In the genomic region with DNA sequence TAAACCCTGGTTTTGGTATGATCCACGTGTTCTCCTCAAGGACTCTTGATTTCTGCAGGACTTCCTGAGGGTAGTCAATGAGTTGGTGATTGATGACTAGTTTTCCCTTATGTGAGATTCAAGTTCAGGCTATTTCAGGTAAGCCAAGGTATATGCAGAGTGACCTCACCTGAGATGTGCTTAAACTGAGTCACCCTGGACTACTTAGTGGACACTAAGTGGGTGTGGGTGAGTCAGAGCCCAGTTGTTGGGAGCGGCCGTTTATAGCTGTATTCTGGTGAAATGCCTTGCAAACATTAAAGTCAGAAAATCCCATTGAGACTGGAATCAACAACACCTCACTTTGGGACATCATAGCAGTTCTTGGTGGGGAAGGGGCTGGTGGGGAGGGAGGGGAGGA, we compare ENCODE assay signal across 26 cellular contexts.
DNase-seq lines count a peak whose midpoint lies in the region; ATAC-seq and TF ChIP-seq lines count a peak whose summit lies in the region.
"Had no signal": no experiment of that assay in that cellular context is flagged by ENCODE, and none has a peak within 500 bp of the region (broad histone marks: within the 10 kb centered on the region; RNA-seq: fewer than 3 reads in every experiment).

No MANE protein-coding gene starts in this region.

- no peaks in the 10 kb centered on the region for H3K36me3 Mint-ChIP-seq in activated CD4-positive, alpha-beta T cell treated with anti-CD3 and anti-CD28 coated beads, Interleukin-2, amount 10 ng/mL, durations not matched to agents 7 days and 5 days (ENCODE audit: low read depth)
- no peaks in the 10 kb centered on the region for H3K36me3 Mint-ChIP-seq in HFFc6 (ENCODE audit: low read depth)
- H3K36me3 Mint-ChIP-seq: natural killer cell treated with Interleukin-12 subunit alpha and Interleukin-12 subunit beta and Interleukin-15 and Interleukin-18, amount 100 ng/mL, for 72 hours; stimulated activated naive B cell treated with anti-CD40 and anti-IgM and Interleukin-4, amounts not matched to agents 10 μg/mL and 1 μg/mL and 100 μg/mL, for 72 hours had no signal

- peak; percentile 88 for ATAC-seq in mucosa of descending colon
- ATAC-seq: left ventricle myocardium superior; natural killer cell treated with Interleukin-12 subunit alpha and Interleukin-12 subunit beta and Interleukin-15 and Interleukin-18, amount 100 ng/mL, for 72 hours; right cardiac atrium; stimulated activated naive B cell treated with anti-CD40 and anti-IgM and Interleukin-4, amounts not matched to agents 10 μg/mL and 1 μg/mL and 100 μg/mL, for 72 hours; T-helper 17 cell had no signal

- no peak overlapping the region for H2AFZ ChIP-seq in PC-9

- H3K27ac Mint-ChIP-seq in activated CD4-positive, alpha-beta T cell treated with anti-CD3 and anti-CD28 coated beads, Interleukin-2, amount 10 ng/mL, durations not matched to agents 7 days and 5 days: no peak overlapping the region
- H3K27ac Mint-ChIP-seq in HFFc6: no peak overlapping the region
- H3K27ac Mint-ChIP-seq: activated T-helper 1 cell treated with anti-CD3 and anti-CD28 coated beads, Interleukin-12 subunit alpha, Interleukin-12 subunit beta, Interleukin-2, Interleukin-4 antibody, amounts not matched to agents 30 ng/mL and 10 ng/mL and 1 ng/mL, durations not matched to agents 14 hours and 24 hours and 36 hours; natural killer cell treated with Interleukin-12 subunit alpha and Interleukin-12 subunit beta and Interleukin-15 and Interleukin-18, amount 100 ng/mL, for 72 hours; stimulated activated naive B cell treated with anti-CD40 and anti-IgM and Interleukin-4, amounts not matched to agents 10 μg/mL and 1 μg/mL and 100 μg/mL, for 72 hours; T-helper 17 cell had no signal

- H3K27me3 Mint-ChIP-seq in activated CD4-positive, alpha-beta T cell treated with anti-CD3 and anti-CD28 coated beads, Interleukin-2, amount 10 ng/mL, durations not matched to agents 7 days and 5 days: peaks cover 7% of the 10 kb centered on the region
- H3K27me3 Mint-ChIP-seq in HFFc6 (ENCODE audit: insufficient read depth): peaks cover under 1% of the 10 kb centered on the region

- H3K27me3 ChIP-seq in PC-9 (ENCODE audit: insufficient read depth, low read depth): no peaks in the 10 kb centered on the region; the same call in 1 of the 2 replicates
- H3K27me3 ChIP-seq: ascending aorta; BLaER1 treated with 17β-estradiol and CSF1 and Interleukin-3, amounts not matched to agents 10 nM and 100 nM had no signal

- peak overlapping the region; percentile 15; the same call in 1 of the 2 replicates for H3K4me2 ChIP-seq in PC-9

- no peaks in the 10 kb centered on the region for H4K20me1 ChIP-seq in PC-9 (ENCODE audit: insufficient read depth)
- H4K20me1 ChIP-seq: BLaER1 treated with 17β-estradiol and CSF1 and Interleukin-3, amounts not matched to agents 10 nM and 100 nM had no signal

- H3K4me3 ChIP-seq in PC-9: no peak overlapping the region
- H3K4me3 ChIP-seq in epithelial cell of esophagus (ENCODE audit: low read length): no peak overlapping the region
- H3K4me3 ChIP-seq in mucosa of descending colon: no peak overlapping the region
- H3K4me3 ChIP-seq: ascending aorta; BLaER1 treated with 17β-estradiol and CSF1 and Interleukin-3, amounts not matched to agents 10 nM and 100 nM; SJCRH30; thoracic aorta had no signal

- no peaks in the 10 kb centered on the region for H3K4me1 Mint-ChIP-seq in activated CD4-positive, alpha-beta T cell treated with anti-CD3 and anti-CD28 coated beads, Interleukin-2, amount 10 ng/mL, durations not matched to agents 7 days and 5 days
- H3K4me1 Mint-ChIP-seq in HFFc6 (ENCODE audit: low read depth): peaks cover 8% of the 10 kb centered on the region; the same call in 1 of the 2 replicates
- H3K4me1 Mint-ChIP-seq: T-helper 17 cell had no signal

- DNase-seq in ELR (ENCODE audit: low read depth): peak; percentile 45
- peak; percentile 33 to 81 for DNase-seq in PC-9
- DNase-seq in epithelial cell of esophagus (ENCODE audit: low read depth): peak; percentile 93
- DNase-seq in mucosa of descending colon: no peak
- no peak for DNase-seq in activated CD4-positive, alpha-beta T cell treated with anti-CD3 and anti-CD28 coated beads for 4 hours
- no peak for DNase-seq in activated CD4-positive, alpha-beta T cell treated with anti-CD3 and anti-CD28 coated beads, Interleukin-2, amount 10 ng/mL, durations not matched to agents 7 days and 5 days
- no peak for DNase-seq in HFFc6
- no peak for DNase-seq in iPS-NIHi11 (ENCODE audit: low spot score)
- DNase-seq: activated naive CD4-positive, alpha-beta T cell treated with anti-CD3 and anti-CD28 coated beads, Interleukin-2, amount 50 U/mL, for 16 hours; Caco-2; HCEC 1CT; left ventricle myocardium superior; midbrain; NCI-H2107; right cardiac atrium; SJCRH30; stimulated activated CD4-positive, alpha-beta T cell treated with anti-CD3 and anti-CD28 coated beads, Interleukin-12 subunit alpha, Interleukin-12 subunit beta, amount 100 ng/mL, for 4 hours; stimulated activated CD4-positive, alpha-beta T cell treated with anti-CD3 and anti-CD28 coated beads, Interleukin-4, amount 100 ng/mL, for 24 hours; stimulated activated naive B cell treated with anti-CD40 and anti-IgM and Interleukin-4, amounts not matched to agents 10 μg/mL and 1 μg/mL and 100 μg/mL, for 72 hours; T-helper 17 cell had no signal

- TF ChIP-seq CTCF in PC-9 (conservative IDR thresholded peaks at IDR 0.05): no peak
- no peak for TF ChIP-seq CTCF in epithelial cell of esophagus (IDR thresholded peaks at IDR 0.05; ENCODE audit: insufficient read depth, low read depth, low read length, missing control alignments)
- no peak for TF ChIP-seq CTCF in mucosa of descending colon (IDR thresholded peaks at IDR 0.05)
- no peak for TF ChIP-seq CTCF in HFFc6 (IDR thresholded peaks at IDR 0.05)

- peaks cover 14% of the 10 kb centered on the region for H3K4me1 ChIP-seq in PC-9 (replicated peaks; ENCODE audit: insufficient read depth)
- H3K4me1 ChIP-seq in mucosa of descending colon (ENCODE audit: low read depth): no peaks in the 10 kb centered on the region
- H3K4me1 ChIP-seq: ascending aorta, Caco-2 had no signal

- no peaks in the 10 kb centered on the region for H3K79me2 ChIP-seq in PC-9 (ENCODE audit: low read depth)

- no peak overlapping the region; the same call in 1 of the 2 replicates for H3K27ac ChIP-seq in PC-9
- H3K27ac ChIP-seq: ascending aorta; BLaER1 treated with 17β-estradiol and CSF1 and Interleukin-3, amounts not matched to agents 10 nM and 100 nM; SJCRH30; thoracic aorta; VCaP had no signal

- no peaks in the 10 kb centered on the region for H3K9me3 Mint-ChIP-seq in activated CD4-positive, alpha-beta T cell treated with anti-CD3 and anti-CD28 coated beads, Interleukin-2, amount 10 ng/mL, durations not matched to agents 7 days and 5 days
- H3K9me3 Mint-ChIP-seq in HFFc6: no peaks in the 10 kb centered on the region
- H3K9me3 Mint-ChIP-seq: activated T-helper 1 cell treated with anti-CD3 and anti-CD28 coated beads, Interleukin-12 subunit alpha, Interleukin-12 subunit beta, Interleukin-2, Interleukin-4 antibody, amounts not matched to agents 30 ng/mL and 10 ng/mL and 1 ng/mL, durations not matched to agents 14 hours and 24 hours and 36 hours; natural killer cell treated with Interleukin-12 subunit alpha and Interleukin-12 subunit beta and Interleukin-15 and Interleukin-18, amount 100 ng/mL, for 72 hours; stimulated activated naive B cell treated with anti-CD40 and anti-IgM and Interleukin-4, amounts not matched to agents 10 μg/mL and 1 μg/mL and 100 μg/mL, for 72 hours had no signal

- H3F3A ChIP-seq in PC-9 (ENCODE audit: insufficient read depth, low read depth): peaks cover 11% of the 10 kb centered on the region; the same call in 1 of the 2 replicates

- no TSS peak for BruUV-seq in PC-9 (replicated peaks; lab: Mats Ljungman, UMichigan)

- H3K4me3 Mint-ChIP-seq in activated CD4-positive, alpha-beta T cell treated with anti-CD3 and anti-CD28 coated beads, Interleukin-2, amount 10 ng/mL, durations not matched to agents 7 days and 5 days: no peak overlapping the region
- no peak overlapping the region for H3K4me3 Mint-ChIP-seq in HFFc6
- H3K4me3 Mint-ChIP-seq: activated T-helper 1 cell treated with anti-CD3 and anti-CD28 coated beads, Interleukin-12 subunit alpha, Interleukin-12 subunit beta, Interleukin-2, Interleukin-4 antibody, amounts not matched to agents 30 ng/mL and 10 ng/mL and 1 ng/mL, durations not matched to agents 14 hours and 24 hours and 36 hours; natural killer cell treated with Interleukin-12 subunit alpha and Interleukin-12 subunit beta and Interleukin-15 and Interleukin-18, amount 100 ng/mL, for 72 hours; stimulated activated naive B cell treated with anti-CD40 and anti-IgM and Interleukin-4, amounts not matched to agents 10 μg/mL and 1 μg/mL and 100 μg/mL, for 72 hours; T-helper 17 cell had no signal

- H3K9me2 ChIP-seq in PC-9 (ENCODE audit: insufficient read depth): no peaks in the 10 kb centered on the region

- H3K9me3 ChIP-seq in PC-9 (ENCODE audit: insufficient read depth, low read depth) (no peaks in the 10 kb centered on the region), mucosa of descending colon (no peaks in the 10 kb centered on the region)
- H3K9me3 ChIP-seq: ascending aorta; BLaER1 treated with 17β-estradiol and CSF1 and Interleukin-3, amounts not matched to agents 10 nM and 100 nM; Caco-2; SJCRH30; thoracic aorta had no signal

- intact Hi-C loops in PC-9 (cut with micrococcal nuclease; ENCODE audit: unreplicated experiment) (no loop called here), mucosa of descending colon (cut with DNase I, micrococcal nuclease) (no loop called here)

- no peaks in the 10 kb centered on the region for H3K36me3 ChIP-seq in PC-9 (ENCODE audit: low read depth)
- H3K36me3 ChIP-seq in mucosa of descending colon (ENCODE audit: low read depth): no peaks in the 10 kb centered on the region
- H3K36me3 ChIP-seq: ascending aorta; BLaER1 treated with 17β-estradiol and CSF1 and Interleukin-3, amounts not matched to agents 10 nM and 100 nM; SJCRH30; thoracic aorta had no signal

- POLR2A ChIA-PET in PC-9 (lab: Charles Lee; ENCODE audit: unreplicated experiment): interaction anchor here (0.6 kb wide), 1 partner anchor 356 kb away, joined by 4 read pairs; a partner anchor contains a TSS
- POLR2A ChIA-PET in activated CD4-positive, alpha-beta T cell treated with anti-CD3 and anti-CD28 coated beads, Interleukin-2, amount 10 ng/mL, durations not matched to agents 7 days and 5 days (lab: Charles Lee): interaction anchor here (0.6 kb wide), 1 partner anchor 381 kb away, joined by 3 read pairs; no protein-coding TSS in a partner anchor

- CTCF ChIA-PET in PC-9 (lab: Charles Lee): interaction anchor here (1.5 kb wide), 1 partner anchor 16 kb away, joined by 3 read pairs; no protein-coding TSS in a partner anchor
- CTCF ChIA-PET in activated CD4-positive, alpha-beta T cell treated with anti-CD3 and anti-CD28 coated beads, Interleukin-2, amount 10 ng/mL, durations not matched to agents 7 days and 5 days (lab: Charles Lee): no interaction called here

Comparison
In these comparisons a context has a peak if more than half of its experiments do, and no peak if none do; other contexts are left out.
1. DNase-seq: peak in ELR (single experiment), PC-9 (2 of 2) and epithelial cell of esophagus (single experiment); none in mucosa of descending colon (0 of 3), activated CD4-positive, alpha-beta T cell treated with anti-CD3 and anti-CD28 coated beads for 4 hours (0 of 2), activated CD4-positive, alpha-beta T cell treated with anti-CD3 and anti-CD28 coated beads, Interleukin-2, amount 10 ng/mL, durations not matched to agents 7 days and 5 days (single experiment), HFFc6 (single experiment) and iPS-NIHi11 (single experiment).